1 cellular context compared by ENCODE assay signal in the genomic region with DNA sequence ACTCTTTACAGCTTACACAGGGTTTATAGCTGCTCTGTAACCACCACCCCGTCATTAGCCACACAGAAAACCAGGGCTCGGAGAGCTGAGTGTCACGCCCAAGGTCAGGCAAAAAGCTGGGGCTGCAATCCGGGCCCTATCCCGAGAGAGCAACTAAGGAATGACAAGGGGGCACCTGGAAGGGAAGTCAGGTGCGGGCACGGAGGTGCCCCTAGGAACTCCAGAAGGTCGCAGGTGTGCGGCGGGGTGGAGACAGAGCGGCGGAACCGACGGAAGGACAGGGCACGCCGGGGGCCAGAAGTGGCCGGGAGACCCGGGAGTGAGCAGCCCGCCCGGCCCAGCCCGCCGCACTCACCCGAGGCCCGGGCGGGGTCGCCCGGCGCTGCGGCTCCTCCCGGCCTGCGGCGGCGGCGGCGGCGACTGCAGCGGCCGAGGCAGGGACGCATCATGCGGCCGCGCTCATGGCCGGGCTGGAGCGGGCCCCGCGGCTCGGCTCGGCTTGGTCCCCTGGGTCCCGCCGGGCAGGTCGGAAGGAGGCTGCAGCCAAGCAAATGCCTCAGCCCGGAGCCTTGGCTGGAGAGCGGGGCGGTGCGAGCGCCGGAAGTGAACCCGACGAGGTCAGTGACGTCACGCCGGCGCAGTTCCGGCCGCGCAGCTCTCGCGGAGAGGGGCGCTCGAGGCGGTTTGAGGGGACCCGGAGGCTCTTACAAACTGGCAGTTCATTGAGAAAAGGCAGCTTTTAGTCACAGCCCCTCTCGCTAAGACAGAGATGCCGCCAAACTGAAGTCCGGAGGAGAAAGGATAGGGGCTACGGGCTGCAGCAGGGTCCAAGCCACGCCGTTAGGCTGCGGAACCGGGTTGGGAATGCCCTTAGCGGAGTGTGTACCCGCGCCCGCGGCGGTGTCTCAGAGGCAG.
TF ChIP-seq lines count a peak whose summit lies in the region.

Gene ZDHHC7 (minus strand): TSS at position 605 of the 915 bp plus-strand sequence. CDS start 20,917 bp downstream, outside the sequence.

TF ChIP-seq in K562, 482 proteins besides CTCF, POLR2A, EP300 and RAD21 (continued from another document and continues in another):
- TF ChIP-seq MGA (IDR thresholded peaks at IDR 0.05) (peak; percentile 38; the same call in 1 of the 2 replicates), ZNF3 (CRISPR knock-in tag; IDR thresholded peaks at IDR 0.05) (no peak), SMARCA4 (IDR thresholded peaks at IDR 0.05) (no peak), FOXA3 (CRISPR knock-in tag; conservative IDR thresholded peaks at IDR 0.05 in 1 of 2, IDR thresholded peaks at IDR 0.05 in 1 of 2) (no peak; a peak in 1 of 4 replicates), ATF1 (CRISPR knock-in tag; IDR thresholded peaks at IDR 0.05) (peak; percentile 90), ATF1 (tag; IDR thresholded peaks at IDR 0.05) (peak; percentile 100), GTF2F1 (IDR thresholded peaks at IDR 0.05; ENCODE audit: low read depth, low read length) (peak; percentile 58; the same call in 1 of the 2 replicates), ETS1 (conservative IDR thresholded peaks at IDR 0.05; ENCODE audit: control insufficient read depth, low read depth, low read length) (peak; percentile 72), ZNF316 (IDR thresholded peaks at IDR 0.05) (0 out of 2 replicates have a peak, but pooled peaks have one; percentile 1), MAZ (CRISPR knock-in tag; conservative IDR thresholded peaks at IDR 0.05 in 1 of 2, IDR thresholded peaks at IDR 0.05 in 1 of 2) (peak; percentile 62 to 89), ATF4 (CRISPR knock-in tag; IDR thresholded peaks at IDR 0.05) (peak; percentile 55; the same call in 1 of the 2 replicates), SAFB2 (IDR thresholded peaks at IDR 0.05; ENCODE audit: borderline replicate concordance, low read depth, low read length, severe bottlenecking) (no peak), ZNF140 (CRISPR knock-in tag; IDR thresholded peaks at IDR 0.05) (0 out of 2 replicates have a peak, but pooled peaks have one; percentile 17), TSHZ1 (CRISPR knock-in tag; IDR thresholded peaks at IDR 0.05) (no peak), HMGN3 (IDR thresholded peaks at IDR 0.05; ENCODE audit: borderline replicate concordance, extremely low read depth, insufficient read length, low read depth, low read length) (peak; percentile 14), TRIM28 (IDR thresholded peaks at IDR 0.05) (no peak; the same call in 1 of the 2 replicates), YBX1 (IDR thresholded peaks at IDR 0.05) (no peak), GTF2B (IDR thresholded peaks at IDR 0.05; ENCODE audit: extremely low read depth, insufficient read length) (no peak), RFX1 (IDR thresholded peaks at IDR 0.05) (no peak), SNRNP70 (optimal IDR thresholded peaks at IDR 0.05; ENCODE audit: low read depth, low read length) (no peak), ZNF282 (CRISPR knock-in tag; IDR thresholded peaks at IDR 0.05) (0 out of 2 replicates have a peak, but pooled peaks have one; percentile 68), ZNF143 (CRISPR knock-in tag; IDR thresholded peaks at IDR 0.05) (no peak), ZBTB26 (CRISPR knock-in tag; IDR thresholded peaks at IDR 0.05) (no peak), PHB2 (IDR thresholded peaks at IDR 0.05; ENCODE audit: low read depth) (no peak), ZC3H11A (IDR thresholded peaks at IDR 0.05; ENCODE audit: low read depth, low read length) (no peak), MIER1 (IDR thresholded peaks at IDR 0.05; ENCODE audit: low read depth) (no peak), ZNF134 (CRISPR knock-in tag; conservative IDR thresholded peaks at IDR 0.05) (0 out of 2 replicates have a peak, but pooled peaks have one; percentile 25), ZNF778 (CRISPR knock-in tag; IDR thresholded peaks at IDR 0.05) (no peak), RCOR1 (IDR thresholded peaks at IDR 0.05; ENCODE audit: borderline replicate concordance in 1 of 2, low read depth in 2 of 2, low read length in 2 of 2) (0 out of 4 replicates have a peak, but pooled peaks of 1 of the 2 experiments have one; percentile 15), ZNF212 (CRISPR knock-in tag; IDR thresholded peaks at IDR 0.05) (peak; percentile 86; the same call in 1 of the 2 replicates), NR2F6 (CRISPR knock-in tag; IDR thresholded peaks at IDR 0.05) (0 out of 2 replicates have a peak, but pooled peaks have one; percentile 25), KDM2B (CRISPR knock-in tag; IDR thresholded peaks at IDR 0.05) (no peak), MAFG (tag; conservative IDR thresholded peaks at IDR 0.05) (no peak), TEAD2 (tag; IDR thresholded peaks at IDR 0.05) (no peak), SRSF9 (IDR thresholded peaks at IDR 0.05; ENCODE audit: borderline replicate concordance, low read depth, low read length) (no peak)
- TF ChIP-seq, protein P1, sequence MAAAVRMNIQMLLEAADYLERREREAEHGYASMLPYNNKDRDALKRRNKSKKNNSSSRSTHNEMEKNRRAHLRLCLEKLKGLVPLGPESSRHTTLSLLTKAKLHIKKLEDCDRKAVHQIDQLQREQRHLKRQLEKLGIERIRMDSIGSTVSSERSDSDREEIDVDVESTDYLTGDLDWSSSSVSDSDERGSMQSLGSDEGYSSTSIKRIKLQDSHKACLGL (CRISPR knock-in tag; IDR thresholded peaks at IDR 0.05; ENCODE audit: borderline replicate concordance, poor library complexity, severe bottlenecking): no peak
